In genomic region chr1:159000070-159000409, GRCh38 we compare ENCODE assay signal across 10 cellular contexts. TPM values are rescaled to one million over a fixed set of nuclear protein-coding genes. Genes with fewer than 3 reads are reported as not detected.
DNase-seq lines count a peak whose midpoint lies in the region; ATAC-seq and TF ChIP-seq lines count a peak whose summit lies in the region.
"Had no signal": no experiment of that assay in that cellular context is flagged by ENCODE, and none has a peak within 500 bp of the region (broad histone marks: within the 10 kb centered on the region; RNA-seq: fewer than 3 reads in every experiment).

No MANE protein-coding gene starts in this region.

- H3K4me3 ChIP-seq in heart left ventricle (peak overlapping the region; percentile 13 to 65 (median 50)), esophagus squamous epithelium (peak overlapping the region; percentile 22 to 66 (median 46)), vagina (peak overlapping the region; percentile 49 to 55)
- H3K4me3 ChIP-seq: BLaER1 treated with 17β-estradiol and CSF1 and Interleukin-3, amounts not matched to agents 10 nM and 100 nM had no signal

- no peaks in the 10 kb centered on the region for H3K36me3 Mint-ChIP-seq in nephron (ENCODE audit: low read depth)
- H3K36me3 Mint-ChIP-seq: activated naive CD8-positive, alpha-beta T cell had no signal

- TF ChIP-seq POLR2A in heart left ventricle (IDR thresholded peaks at IDR 0.05): peak in 1 of 2 donors; percentile 7
- TF ChIP-seq POLR2A in esophagus squamous epithelium (IDR thresholded peaks at IDR 0.05): no peak
- TF ChIP-seq POLR2A in vagina (IDR thresholded peaks at IDR 0.05): no peak

- DNase-seq in heart left ventricle (no peak), cardiac septum (ENCODE audit: low spot score) (no peak), esophagus squamous epithelium (lab: John Stamatoyannopoulos, UW) (no peak), vagina (ENCODE audit: extremely low spot score in 2 of 2) (no peak), NCI-H2196 (lab: John Stamatoyannopoulos, UW; ENCODE audit: unreplicated experiment) (no peak)

- H3K36me3 ChIP-seq in heart left ventricle (no peaks in the 10 kb centered on the region), esophagus squamous epithelium (no peaks in the 10 kb centered on the region), vagina (no peaks in the 10 kb centered on the region)
- H3K36me3 ChIP-seq: BLaER1 treated with 17β-estradiol and CSF1 and Interleukin-3, amounts not matched to agents 10 nM and 100 nM had no signal

- H3K27me3 Mint-ChIP-seq in nephron (ENCODE audit: low read depth): no peaks in the 10 kb centered on the region
- H3K27me3 Mint-ChIP-seq: activated naive CD8-positive, alpha-beta T cell had no signal

- 9 to 23% (median 16%) methylated on average over 6 of the region's 6 CpGs for WGBS in heart left ventricle, 4 donors
- 17 to 23% methylated on average over 6 of the region's 6 CpGs for WGBS in esophagus squamous epithelium, 2 donors

- peak overlapping the region; percentile 49 to 93 (median 82) for H3K27ac ChIP-seq in heart left ventricle
- H3K27ac ChIP-seq in esophagus squamous epithelium: peak overlapping the region; percentile 77 to 93 (median 90)
- H3K27ac ChIP-seq in vagina: peak overlapping the region; percentile 86

- H3K4me1 Mint-ChIP-seq in nephron: peaks cover 16% of the 10 kb centered on the region

- H3K9me3 Mint-ChIP-seq in nephron: no peaks in the 10 kb centered on the region

- ATAC-seq in heart left ventricle (peak in 2 of 4 donors; percentile 4 to 23), HG02759 (IDR thresholded peaks at IDR 0.05; ENCODE audit: unreplicated experiment) (no peak), GM18858 (IDR thresholded peaks at IDR 0.05; ENCODE audit: unreplicated experiment) (no peak)

- intact Hi-C loops in heart left ventricle (cut with DNase I): loop anchor here in 1 of 10 donors (10.0 kb wide), 1 partner anchor 855 kb away; no protein-coding TSS in a partner anchor
- intact Hi-C loops in cardiac septum (cut with DNase I): loop anchor here (1.0 kb wide), 1 partner anchor 10 kb away; no protein-coding TSS in a partner anchor
- intact Hi-C loops in esophagus squamous epithelium (cut with DNase I): no loop called here
- intact Hi-C loops in vagina (cut with DNase I): no loop called here

- H3K4me3 Mint-ChIP-seq in nephron: peak overlapping the region; percentile 81 to 85 (median 83)
- H3K4me3 Mint-ChIP-seq: activated naive CD8-positive, alpha-beta T cell had no signal

- H3K9me3 ChIP-seq in heart left ventricle (peaks cover 0 to 2% (median 0%) of the 10 kb centered on the region in 12 donors), esophagus squamous epithelium (no peaks in the 10 kb centered on the region), vagina (no peaks in the 10 kb centered on the region)

- H3K27me3 ChIP-seq in heart left ventricle (no peaks in the 10 kb centered on the region), esophagus squamous epithelium (no peaks in the 10 kb centered on the region), vagina (no peaks in the 10 kb centered on the region)
- H3K27me3 ChIP-seq: BLaER1 treated with 17β-estradiol and CSF1 and Interleukin-3, amounts not matched to agents 10 nM and 100 nM had no signal

- H3K4me1 ChIP-seq in heart left ventricle: peaks cover 0 to 31% (median 6%) of the 10 kb centered on the region in 12 donors
- H3K4me1 ChIP-seq in esophagus squamous epithelium: peaks cover 0 to 50% (median 8%) of the 10 kb centered on the region in 3 donors
- H3K4me1 ChIP-seq in vagina: peaks cover 18% of the 10 kb centered on the region

- TF ChIP-seq CTCF in heart left ventricle (IDR thresholded peaks at IDR 0.05) (no peak), esophagus squamous epithelium (IDR thresholded peaks at IDR 0.05) (no peak), nephron (IDR thresholded peaks at IDR 0.05; ENCODE audit: unreplicated experiment in 3 of 3) (no peak), vagina (IDR thresholded peaks at IDR 0.05) (no peak)

- peak overlapping the region; percentile 98 to 99 (median 99) for H3K27ac Mint-ChIP-seq in nephron
- H3K27ac Mint-ChIP-seq: activated naive CD8-positive, alpha-beta T cell had no signal

RNA-seq across cellular contexts. Expression of gene IFI16, which starts 9.7 kb away (rescaled TPM):
- total RNA-seq in heart left ventricle (100 to 1,000 TPM in 1 of 9 donors, 10 to 100 TPM in 8; 19.1 to 125 (median 23.7) TPM), cardiac septum (31.1 TPM), esophagus squamous epithelium (100 to 1,000 TPM in 2 of 4 donors, 10 to 100 TPM in 2; 46.1 to 154 (median 96.9) TPM), vagina (101 TPM)
- polyA plus RNA-seq in heart left ventricle: 10 to 100 TPM; 25.5 to 27.1 TPM
